ENCODE assay signal across 15 cellular contexts in the genomic region with DNA sequence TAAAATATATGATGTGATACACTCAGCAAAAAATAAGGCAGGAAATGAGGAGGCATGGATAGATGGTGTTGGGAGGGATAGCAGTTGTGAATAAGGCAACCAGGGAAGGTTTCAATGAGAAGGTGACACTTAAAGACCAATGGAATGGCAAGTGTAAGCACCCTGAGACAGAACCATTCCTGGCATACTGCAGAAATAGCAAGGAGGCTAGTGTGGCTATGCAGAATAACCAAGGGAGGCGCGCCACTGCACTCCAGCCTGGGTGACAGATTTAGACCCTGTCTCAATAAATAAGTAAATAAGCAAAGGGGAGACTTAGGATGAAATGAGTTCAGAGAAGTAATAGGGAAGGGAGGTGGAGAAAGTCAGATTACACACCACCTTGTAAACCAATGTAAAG.
DNase-seq lines count a peak whose midpoint lies in the region; ATAC-seq lines count a peak whose summit lies in the region.
"Had no signal": no experiment of that assay in that cellular context is flagged by ENCODE, and none has a peak within 500 bp of the region (broad histone marks: within the 10 kb centered on the region; RNA-seq: fewer than 3 reads in every experiment).

No MANE protein-coding gene starts in this region.

- DNase-seq in activated naive CD4-positive, alpha-beta T cell treated with anti-CD3 and anti-CD28 coated beads, Interleukin-2, amount 10 ng/mL, durations not matched to agents 7 days and 5 days, result no peak
- no peak for DNase-seq in activated naive CD4-positive, alpha-beta T cell (lab: John Stamatoyannopoulos, UW)
- DNase-seq in naive B cell (no peak), globus pallidus (ENCODE audit: low spot score) (no peak), SKM-1 (lab: John Stamatoyannopoulos, UW; ENCODE audit: unreplicated experiment) (no peak), posterior vena cava (ENCODE audit: low spot score) (no peak), amniotic stem cell (lab: John Stamatoyannopoulos, UW) (no peak)
- DNase-seq: aorta, foreskin fibroblast, GOT3, Karpas-422, left colon, NCI-H1105, RPMI8226 had no signal

- no peak for ATAC-seq in activated T-helper 17 cell treated with anti-CD3 and anti-CD28 coated beads, Interleukin-2, amount 50 U/mL, for 72 hours (replicated peaks)
- no peak for ATAC-seq in naive B cell (ENCODE audit: low read depth in 2 of 2)
- ATAC-seq: left colon had no signal

- H3K27ac Mint-ChIP-seq in activated naive CD4-positive, alpha-beta T cell treated with anti-CD3 and anti-CD28 coated beads, Interleukin-2, amount 10 ng/mL, durations not matched to agents 7 days and 5 days, result peak overlapping the region; percentile 7
- H3K27ac Mint-ChIP-seq in activated T-helper 17 cell treated with anti-CD3 and anti-CD28 coated beads, Interleukin-2, amount 50 U/mL, for 72 hours, result peak overlapping the region; percentile 93
- H3K27ac Mint-ChIP-seq in naive B cell, result peak overlapping the region in 5 of 6 donors; percentile 11 to 99 (median 92)

- intact Hi-C loops in posterior vena cava (cut with DNase I), result no loop called here

- H3K36me3 Mint-ChIP-seq in activated naive CD4-positive, alpha-beta T cell treated with anti-CD3 and anti-CD28 coated beads, Interleukin-2, amount 10 ng/mL, durations not matched to agents 7 days and 5 days, result peaks cover 12% of the 10 kb centered on the region
- H3K36me3 Mint-ChIP-seq in activated T-helper 17 cell treated with anti-CD3 and anti-CD28 coated beads, Interleukin-2, amount 50 U/mL, for 72 hours (ENCODE audit: low read depth), result peaks cover 23% of the 10 kb centered on the region
- no peaks in the 10 kb centered on the region for H3K36me3 Mint-ChIP-seq in naive B cell

- H3K9me3 Mint-ChIP-seq in activated naive CD4-positive, alpha-beta T cell treated with anti-CD3 and anti-CD28 coated beads, Interleukin-2, amount 10 ng/mL, durations not matched to agents 7 days and 5 days, result peaks cover 8% of the 10 kb centered on the region
- peaks cover 9% of the 10 kb centered on the region for H3K9me3 Mint-ChIP-seq in activated T-helper 17 cell treated with anti-CD3 and anti-CD28 coated beads, Interleukin-2, amount 50 U/mL, for 72 hours
- H3K9me3 Mint-ChIP-seq in naive B cell, result peaks cover 0 to 4% (median 0%) of the 10 kb centered on the region in 7 donors

- H3K4me1 Mint-ChIP-seq in activated naive CD4-positive, alpha-beta T cell treated with anti-CD3 and anti-CD28 coated beads, Interleukin-2, amount 10 ng/mL, durations not matched to agents 7 days and 5 days, result peaks cover 73% of the 10 kb centered on the region
- H3K4me1 Mint-ChIP-seq in activated T-helper 17 cell treated with anti-CD3 and anti-CD28 coated beads, Interleukin-2, amount 50 U/mL, for 72 hours, result peaks cover 60% of the 10 kb centered on the region
- peaks cover 37 to 67% (median 57%) of the 10 kb centered on the region in 3 donors for H3K4me1 Mint-ChIP-seq in naive B cell

- CTCF ChIA-PET in activated naive CD4-positive, alpha-beta T cell treated with anti-CD3 and anti-CD28 coated beads, Interleukin-2, amount 10 ng/mL, durations not matched to agents 7 days and 5 days (lab: Charles Lee), result interaction anchor here (5.2 kb wide), 1 partner anchor 67 kb away, joined by 30 read pairs; no protein-coding TSS in a partner anchor

- no peaks in the 10 kb centered on the region for H3K27me3 Mint-ChIP-seq in activated naive CD4-positive, alpha-beta T cell treated with anti-CD3 and anti-CD28 coated beads, Interleukin-2, amount 10 ng/mL, durations not matched to agents 7 days and 5 days
- H3K27me3 Mint-ChIP-seq in activated T-helper 17 cell treated with anti-CD3 and anti-CD28 coated beads, Interleukin-2, amount 50 U/mL, for 72 hours, result no peaks in the 10 kb centered on the region
- no peaks in the 10 kb centered on the region for H3K27me3 Mint-ChIP-seq in naive B cell

- no peak overlapping the region for H3K4me3 Mint-ChIP-seq in activated naive CD4-positive, alpha-beta T cell treated with anti-CD3 and anti-CD28 coated beads, Interleukin-2, amount 10 ng/mL, durations not matched to agents 7 days and 5 days
- H3K4me3 Mint-ChIP-seq in activated T-helper 17 cell treated with anti-CD3 and anti-CD28 coated beads, Interleukin-2, amount 50 U/mL, for 72 hours, result peak overlapping the region; percentile 64
- no peak overlapping the region for H3K4me3 Mint-ChIP-seq in naive B cell

Comparison
In these comparisons a context has a peak if more than half of its experiments do, and no peak if none do; other contexts are left out.
1. H3K27ac Mint-ChIP-seq: peak in every context shown above with its lines; median percentile 93 in activated T-helper 17 cell treated with anti-CD3 and anti-CD28 coated beads, Interleukin-2, amount 50 U/mL, for 72 hours; 92 in naive B cell; 7 in activated naive CD4-positive, alpha-beta T cell treated with anti-CD3 and anti-CD28 coated beads, Interleukin-2, amount 10 ng/mL, durations not matched to agents 7 days and 5 days.